ENCODE assay signal across 1 cellular context in the genomic region with DNA sequence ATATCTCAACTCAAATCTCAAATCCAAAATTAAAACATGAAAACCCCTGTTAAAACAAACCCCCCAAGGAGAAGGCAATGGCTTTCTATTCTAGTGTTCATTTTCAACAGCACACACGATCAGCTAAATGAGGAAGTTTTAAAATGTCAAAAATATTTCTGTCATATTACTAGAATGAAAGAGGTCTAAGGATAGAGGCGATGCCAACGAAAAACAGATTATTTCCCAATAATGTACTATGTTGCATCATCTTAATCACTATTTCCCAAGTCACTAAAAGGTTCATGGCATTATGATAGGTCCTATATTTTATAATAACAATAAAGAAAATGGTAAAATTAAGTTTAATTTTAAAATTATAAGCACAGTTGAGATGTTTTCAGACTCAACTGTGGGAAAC.
TF ChIP-seq lines count a peak whose summit lies in the region.

No MANE protein-coding gene starts in this region.

TF ChIP-seq in HCT116, 20 proteins besides CTCF, POLR2A, EP300 and RAD21 (continued from another document):
- TF ChIP-seq REST (IDR thresholded peaks at IDR 0.05; ENCODE audit: low read depth) = no peak
